Comparison of ENCODE assay signal across 17 cellular contexts in genomic region chr5:134245692-134246091, GRCh38. TPM values are rescaled to one million over a fixed set of nuclear protein-coding genes. Genes with fewer than 3 reads are reported as not detected.
DNase-seq lines count a peak whose midpoint lies in the region; ATAC-seq and TF ChIP-seq lines count a peak whose summit lies in the region.
"Had no signal": no experiment of that assay in that cellular context is flagged by ENCODE, and none has a peak within 500 bp of the region (broad histone marks: within the 10 kb centered on the region; RNA-seq: fewer than 3 reads in every experiment).

No MANE protein-coding gene starts in this region.

- H3K9me3 Mint-ChIP-seq in brain (no peaks in the 10 kb centered on the region), chondrocyte (ENCODE audit: low read depth) (no peaks in the 10 kb centered on the region)
- H3K9me3 Mint-ChIP-seq: activated naive CD4-positive, alpha-beta T cell treated with anti-CD3 and anti-CD28 coated beads, Interleukin-2, amount 50 U/mL, for 72 hours; activated T-helper 1 cell treated with anti-CD3 and anti-CD28 coated beads, Interleukin-12 subunit alpha, Interleukin-12 subunit beta, Interleukin-2, Interleukin-4 antibody, amounts not matched to agents 30 ng/mL and 10 ng/mL and 1 ng/mL, durations not matched to agents 14 hours and 24 hours and 36 hours; CD8-positive, alpha-beta T cell; endodermal cell had no signal

- H3K4me3 Mint-ChIP-seq in brain (peak overlapping the region in 3 of 5 experiments; percentile 18 to 48 (median 47)), chondrocyte (ENCODE audit: unreplicated experiment) (no peak overlapping the region)
- H3K4me3 Mint-ChIP-seq: activated T-helper 1 cell treated with anti-CD3 and anti-CD28 coated beads, Interleukin-12 subunit alpha, Interleukin-12 subunit beta, Interleukin-2, Interleukin-4 antibody, amounts not matched to agents 30 ng/mL and 10 ng/mL and 1 ng/mL, durations not matched to agents 14 hours and 24 hours and 36 hours; CD8-positive, alpha-beta T cell; endodermal cell had no signal

- peak overlapping the region in 3 of 5 experiments; percentile 71 to 84 (median 81) for H3K27ac Mint-ChIP-seq in brain
- no peak overlapping the region for H3K27ac Mint-ChIP-seq in chondrocyte (ENCODE audit: unreplicated experiment)
- H3K27ac Mint-ChIP-seq: activated naive CD4-positive, alpha-beta T cell treated with anti-CD3 and anti-CD28 coated beads, Interleukin-2, amount 50 U/mL, for 72 hours; activated T-helper 1 cell treated with anti-CD3 and anti-CD28 coated beads, Interleukin-12 subunit alpha, Interleukin-12 subunit beta, Interleukin-2, Interleukin-4 antibody, amounts not matched to agents 30 ng/mL and 10 ng/mL and 1 ng/mL, durations not matched to agents 14 hours and 24 hours and 36 hours; CD8-positive, alpha-beta T cell had no signal

- H3K4me1 Mint-ChIP-seq in brain (peaks cover 41% of the 10 kb centered on the region), chondrocyte (ENCODE audit: low read depth) (peaks cover 18% of the 10 kb centered on the region)

- H3K4me3 ChIP-seq in AG04450 (ENCODE audit: low read depth, low read length), result no peak overlapping the region; the same call in 1 of the 2 replicates
- H3K4me3 ChIP-seq in HEK293 (ENCODE audit: low read depth, low read length), result no peak overlapping the region
- no peak overlapping the region for H3K4me3 ChIP-seq in osteoblast (ENCODE audit: insufficient read depth, low read length)
- H3K4me3 ChIP-seq: lower lobe of right lung had no signal

- no peak overlapping the region for H2AFZ ChIP-seq in osteoblast (ENCODE audit: low read length)

- POLR2A ChIA-PET in AG04450 (lab: Yijun Ruan, JAX), result interaction anchor here (1.0 to 1.7 kb wide), 5 partner anchors 9 to 69 kb away, joined by 4 to 17 read pairs (median 6); partner anchors contain the start of genes PPP2CA and SKP1
- POLR2A ChIA-PET in HEK293 (lab: Yijun Ruan, JAX), result interaction anchor here (0.8 to 4.9 kb wide), 4 partner anchors 10 to 32 kb away, joined by 3 to 47 read pairs (median 4); partner anchors contain the start of gene PPP2CA

- CTCF ChIA-PET in AG04450 (lab: Charles Lee) (interaction anchor here (0.6 to 1.5 kb wide), 2 partner anchors 20 to 206 kb away, joined by 3 to 7 read pairs; partner anchors contain the start of gene PPP2CA), HEK293 (lab: Yijun Ruan, JAX) (interaction anchor here (1.0 to 2.5 kb wide), 2 partner anchors 44 to 206 kb away, joined by 3 to 6 read pairs; no protein-coding TSS in a partner anchor)

- no peaks in the 10 kb centered on the region for H3K36me3 Mint-ChIP-seq in brain
- H3K36me3 Mint-ChIP-seq in chondrocyte (ENCODE audit: low read depth), result no peaks in the 10 kb centered on the region
- H3K36me3 Mint-ChIP-seq: activated naive CD4-positive, alpha-beta T cell treated with anti-CD3 and anti-CD28 coated beads, Interleukin-2, amount 50 U/mL, for 72 hours; CD8-positive, alpha-beta T cell had no signal

- H3K4me1 ChIP-seq in HEK293 (ENCODE audit: control insufficient read depth, insufficient read depth, low read length) (no peaks in the 10 kb centered on the region), osteoblast (ENCODE audit: insufficient read depth, low read length) (peaks cover 52% of the 10 kb centered on the region)

- H3K36me3 ChIP-seq in HEK293 (ENCODE audit: control insufficient read depth in 2 of 2, insufficient read depth in 1 of 2, low read length in 2 of 2), result no peaks in the 10 kb centered on the region
- H3K36me3 ChIP-seq in osteoblast (ENCODE audit: insufficient read depth, low read length), result no peaks in the 10 kb centered on the region
- H3K36me3 ChIP-seq: lower lobe of right lung had no signal

- no peak for TF ChIP-seq CTCF in AG04450 (IDR thresholded peaks at IDR 0.05; ENCODE audit: low read depth, low read length)
- TF ChIP-seq CTCF in HEK293 (tag by site-specific recombination; IDR thresholded peaks at IDR 0.05), result no peak
- no peak for TF ChIP-seq CTCF in brain (conservative IDR thresholded peaks at IDR 0.05)
- no peak for TF ChIP-seq CTCF in osteoblast (IDR thresholded peaks at IDR 0.05; ENCODE audit: extremely low read depth, low read depth, low read length)
- no peak for TF ChIP-seq CTCF in chondrocyte (IDR thresholded peaks at IDR 0.05)
- TF ChIP-seq CTCF in GM13977 (IDR thresholded peaks at IDR 0.05; ENCODE audit: extremely low read depth, insufficient read depth, missing control alignments), result no peak

- H3K27me3 Mint-ChIP-seq in brain, result peaks cover 21% of the 10 kb centered on the region
- no peaks in the 10 kb centered on the region for H3K27me3 Mint-ChIP-seq in chondrocyte (ENCODE audit: low read depth)

- no peak for ATAC-seq in HG02852 (IDR thresholded peaks at IDR 0.05; ENCODE audit: unreplicated experiment)
- ATAC-seq: activated naive CD4-positive, alpha-beta T cell treated with anti-CD3 and anti-CD28 coated beads, Interleukin-2, amount 50 U/mL, for 72 hours; CD8-positive, alpha-beta T cell had no signal

- H3K27ac ChIP-seq in AG04450 (ENCODE audit: low read depth, low read length), result peak overlapping the region; percentile 95
- H3K27ac ChIP-seq in HEK293 (ENCODE audit: extremely low read depth, low read depth, low read length), result no peak overlapping the region
- H3K27ac ChIP-seq in osteoblast (ENCODE audit: low read depth, low read length), result peak overlapping the region; percentile 68
- H3K27ac ChIP-seq: lower lobe of right lung had no signal

- DNase-seq in AG04450 (ENCODE audit: low read depth, low spot score) (no peak), osteoblast (ENCODE audit: insufficient read length, low spot score, missing footprints) (no peak), chondrocyte (ENCODE audit: low spot score) (no peak), GM13977 (ENCODE audit: low spot score) (no peak)
- no peak for DNase-seq in stimulated activated naive CD4-positive, alpha-beta T cell (lab: John Stamatoyannopoulos, UW)
- DNase-seq: activated CD4-positive, alpha-beta T cell treated with anti-CD3 and anti-CD28 coated beads for 1 hour; CD8-positive, alpha-beta T cell; DMS79 treated with DMSO at 0.1 percent for 48 hours; lower lobe of right lung; NCI-H510A; right cardiac atrium had no signal

- no peaks in the 10 kb centered on the region; the same call in 1 of the 2 replicates for H3K9me3 ChIP-seq in AG04450 (ENCODE audit: control insufficient read depth, insufficient read depth, low read length)
- H3K9me3 ChIP-seq in HEK293 (ENCODE audit: control insufficient read depth, insufficient read depth, low read depth, low read length), result no peaks in the 10 kb centered on the region
- no peaks in the 10 kb centered on the region for H3K9me3 ChIP-seq in osteoblast (ENCODE audit: low read depth, low read length)
- H3K9me3 ChIP-seq: lower lobe of right lung had no signal

- H3K4me2 ChIP-seq in osteoblast (ENCODE audit: insufficient read depth, low read length), result no peak overlapping the region

- H3K79me2 ChIP-seq in osteoblast (ENCODE audit: insufficient read depth, low read length), result no peaks in the 10 kb centered on the region

- in situ Hi-C loops in GM13977 (cut with MboI; ENCODE audit: low pct_unique_long_range_greater_than_20kb, low sequenced_read_pairs, unreplicated experiment), result no loop called here

- H4K20me1 ChIP-seq in osteoblast (ENCODE audit: insufficient read depth, low read length), result no peaks in the 10 kb centered on the region

- H3K27me3 ChIP-seq in AG04450 (ENCODE audit: control insufficient read depth, insufficient read depth, low read length) (no peaks in the 10 kb centered on the region), osteoblast (ENCODE audit: insufficient read depth, low read length) (no peaks in the 10 kb centered on the region)

TF ChIP-seq in HEK293, 187 proteins besides CTCF, POLR2A, EP300 and RAD21:
- no peak for TF ChIP-seq ZNF426 (tag by site-specific recombination; IDR thresholded peaks at IDR 0.05)
- no peak for TF ChIP-seq FEZF1 (tag by site-specific recombination; IDR thresholded peaks at IDR 0.05)
- peak; percentile 91 for TF ChIP-seq ZNF121 (tag by site-specific recombination; IDR thresholded peaks at IDR 0.05)
- TF ChIP-seq ZBTB7A (tag by site-specific recombination; IDR thresholded peaks at IDR 0.05; ENCODE audit: low read depth), result no peak
- TF ChIP-seq REPIN1 (tag by site-specific recombination; IDR thresholded peaks at IDR 0.05; ENCODE audit: low read depth), result no peak
- TF ChIP-seq ZNF266 (tag by site-specific recombination; IDR thresholded peaks at IDR 0.05; ENCODE audit: low read depth), result no peak

RNA-seq across cellular contexts. Expression of gene PPP2CA, which starts 19.8 kb away (rescaled TPM):
- polyA plus RNA-seq in AG04450 (2011; rRNA removed), result 175 and 252 TPM in 2 replicates
- polyA minus RNA-seq in AG04450 (2011; rRNA and poly(A)+ RNA removed), result 49.5 and 107 TPM in 2 replicates
- 112 TPM for polyA plus RNA-seq in brain (ENCODE audit: insufficient read depth, low read depth, low replicate concordance)
- 44.2 and 55.4 TPM in 2 replicates for total RNA-seq in osteoblast
- total RNA-seq in chondrocyte, result 109 to 113 TPM (median 113 TPM) in 3 replicates
